Comparison of ENCODE assay signal across 25 cellular contexts in the genomic region with DNA sequence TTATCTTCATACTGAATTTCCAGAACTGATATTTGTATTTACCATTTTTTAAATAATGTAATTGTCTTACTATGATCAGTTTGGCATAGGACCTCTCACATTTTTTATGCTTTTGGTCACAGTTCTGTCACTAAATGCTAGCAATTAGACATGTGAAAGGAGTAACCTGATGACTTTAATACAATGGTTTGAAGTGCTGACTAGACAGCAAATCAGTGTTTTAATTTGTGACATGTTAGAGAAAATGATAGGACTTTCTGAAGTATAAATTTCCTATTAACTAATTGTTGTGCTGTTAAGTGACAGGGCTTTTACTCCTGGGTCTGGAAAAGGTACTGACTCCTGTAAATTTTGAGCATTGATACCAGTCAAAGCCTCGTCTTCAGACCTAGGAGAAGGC.
"Had no signal": no experiment of that assay in that cellular context is flagged by ENCODE, and none has a peak within 500 bp of the region (broad histone marks: within the 10 kb centered on the region; RNA-seq: fewer than 3 reads in every experiment).

No MANE protein-coding gene starts in this region.

- H3K27ac ChIP-seq: hepatocyte, left ventricle myocardium inferior, ovary, skin epidermis, stomach, testis, tibial artery, upper lobe of right lung had no signal

- FAIRE-seq: urothelium cell line had no signal

- H3K9me3 Mint-ChIP-seq: memory B cell; naive thymus-derived CD4-positive, alpha-beta T cell; natural killer cell treated with Interleukin-12 subunit alpha and Interleukin-12 subunit beta and Interleukin-15 and Interleukin-18, amount 100 ng/mL, for 72 hours; stimulated activated naive B cell treated with anti-CD40 and anti-IgM and Interleukin-4, amounts not matched to agents 10 μg/mL and 1 μg/mL and 100 μg/mL, for 72 hours had no signal

- H3K79me2 ChIP-seq: hepatocyte had no signal

- H3K36me3 Mint-ChIP-seq: memory B cell; naive thymus-derived CD4-positive, alpha-beta T cell; natural killer cell treated with Interleukin-12 subunit alpha and Interleukin-12 subunit beta and Interleukin-15 and Interleukin-18, amount 100 ng/mL, for 72 hours; stimulated activated naive B cell treated with anti-CD40 and anti-IgM and Interleukin-4, amounts not matched to agents 10 μg/mL and 1 μg/mL and 100 μg/mL, for 72 hours had no signal

- H3K36me3 ChIP-seq: left ventricle myocardium inferior, ovary, right atrium auricular region, stomach, tibial artery, upper lobe of right lung had no signal

- H3K4me2 ChIP-seq: hepatocyte had no signal

- DNase-seq: islet precursor cell; left ventricle myocardium inferior; midbrain; mucosa of descending colon; naive thymus-derived CD4-positive, alpha-beta T cell; ovary; stimulated activated CD4-positive, alpha-beta T cell treated with anti-CD3 and anti-CD28 coated beads, Interleukin-12 subunit alpha, Interleukin-12 subunit beta, amount 100 ng/mL, for 4 hours; stimulated activated CD4-positive, alpha-beta T cell treated with anti-CD3 and anti-CD28 coated beads, Interleukin-15, amount 100 ng/mL, for 24 hours; stimulated activated CD4-positive, alpha-beta T cell treated with anti-CD3 and anti-CD28 coated beads, Interleukin-2, amount 100 ng/mL, for 24 hours; stimulated activated CD4-positive, alpha-beta T cell treated with anti-CD3 and anti-CD28 coated beads, Interleukin-4, amount 100 ng/mL, for 1 hour; stimulated activated naive B cell treated with anti-CD40 and anti-IgM and Interleukin-4, amounts not matched to agents 10 μg/mL and 1 μg/mL and 100 μg/mL, for 72 hours; stimulated activated naive CD8-positive, alpha-beta T cell treated with anti-CD3 and anti-CD28 coated beads, Interleukin-15, Interleukin-2, amounts not matched to agents 100 U/mL and 50 U/mL, for 24 hours; stomach; testis; tibial artery; trophoblast cell; upper lobe of right lung had no signal

- H2AFZ ChIP-seq: hepatocyte had no signal

- H3K27me3 ChIP-seq: ovary, right atrium auricular region, testis, tibial artery, upper lobe of right lung had no signal

- H3K4me3 ChIP-seq: hepatocyte, left ventricle myocardium inferior, mucosa of descending colon, ovary, right atrium auricular region, skin epidermis, stomach, testis, tibial artery, upper lobe of right lung had no signal

- H3K9me3 ChIP-seq: left ventricle myocardium inferior, mucosa of descending colon, ovary, right atrium auricular region, stomach, testis, tibial artery, upper lobe of right lung had no signal

- H3K4me3 Mint-ChIP-seq: memory B cell; naive thymus-derived CD4-positive, alpha-beta T cell; natural killer cell treated with Interleukin-12 subunit alpha and Interleukin-12 subunit beta and Interleukin-15 and Interleukin-18, amount 100 ng/mL, for 72 hours; stimulated activated naive B cell treated with anti-CD40 and anti-IgM and Interleukin-4, amounts not matched to agents 10 μg/mL and 1 μg/mL and 100 μg/mL, for 72 hours had no signal

- H3K4me1 ChIP-seq: right atrium auricular region, testis, upper lobe of right lung had no signal

- H3K27ac Mint-ChIP-seq: memory B cell; naive thymus-derived CD4-positive, alpha-beta T cell; natural killer cell treated with Interleukin-12 subunit alpha and Interleukin-12 subunit beta and Interleukin-15 and Interleukin-18, amount 100 ng/mL, for 72 hours; progenitor cell of endocrine pancreas; stimulated activated naive B cell treated with anti-CD40 and anti-IgM and Interleukin-4, amounts not matched to agents 10 μg/mL and 1 μg/mL and 100 μg/mL, for 72 hours had no signal

- ATAC-seq: mucosa of descending colon; naive thymus-derived CD4-positive, alpha-beta T cell; natural killer cell treated with Interleukin-12 subunit alpha and Interleukin-12 subunit beta and Interleukin-15 and Interleukin-18, amount 100 ng/mL, for 72 hours; sciatic nerve; stimulated activated naive B cell treated with anti-CD40 and anti-IgM and Interleukin-4, amounts not matched to agents 10 μg/mL and 1 μg/mL and 100 μg/mL, for 72 hours; stimulated activated naive CD8-positive, alpha-beta T cell treated with anti-CD3 and anti-CD28 coated beads, Interleukin-15, Interleukin-2, amounts not matched to agents 100 U/mL and 50 U/mL, for 24 hours; upper lobe of right lung had no signal

- H3K4me1 Mint-ChIP-seq: stimulated activated naive B cell treated with anti-CD40 and anti-IgM and Interleukin-4, amounts not matched to agents 10 μg/mL and 1 μg/mL and 100 μg/mL, for 72 hours had no signal

- H3K27me3 Mint-ChIP-seq: progenitor cell of endocrine pancreas had no signal
